In the genomic region with DNA sequence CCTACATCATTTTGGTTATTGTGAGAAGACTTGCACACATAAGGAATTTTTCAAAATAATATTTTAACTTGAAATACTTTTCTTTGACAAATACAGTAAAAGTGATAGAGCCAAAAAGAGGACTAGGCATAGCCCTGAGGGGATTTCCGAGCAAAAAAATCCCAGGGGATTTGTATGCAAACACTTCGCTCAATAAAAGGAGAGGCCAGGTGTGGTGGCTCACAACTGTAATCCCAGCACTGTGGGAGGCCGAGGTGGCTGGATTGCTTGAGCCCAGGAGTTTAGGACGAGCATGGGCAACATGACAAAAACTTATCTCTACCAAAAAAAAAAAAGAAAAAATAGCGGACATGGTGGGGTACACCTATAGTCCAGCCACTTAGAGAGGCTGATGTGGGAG, we compare ENCODE assay signal across 29 cellular contexts.
"Had no signal": no experiment of that assay in that cellular context is flagged by ENCODE, and none has a peak within 500 bp of the region (broad histone marks: within the 10 kb centered on the region; RNA-seq: fewer than 3 reads in every experiment).

No MANE protein-coding gene starts in this region.

- ATAC-seq: esophagus mucosa; gastrocnemius medialis; mucosa of descending colon; psoas muscle; right cardiac atrium; stimulated activated effector memory CD8-positive, alpha-beta T cell treated with anti-CD3 and anti-CD28 coated beads, Interleukin-12 subunit alpha, Interleukin-12 subunit beta, amount 100 ng/mL, for 72 hours had no signal

- H3K27ac ChIP-seq: dorsolateral prefrontal cortex, epithelial cell of prostate, gastrocnemius medialis, ovary, psoas muscle, sigmoid colon, stomach, thyroid gland, vagina had no signal

- DNase-seq: cortex of kidney; dorsolateral prefrontal cortex; effector CD8-positive, alpha-beta T cell; endodermal cell; foreskin fibroblast; gastrocnemius medialis; head of caudate nucleus; mucosa of descending colon; naive B cell; occipital lobe; ovary; posterior cingulate gyrus; right cardiac atrium; sigmoid colon; stimulated activated CD4-positive, alpha-beta T cell treated with anti-CD3 and anti-CD28 coated beads, Interleukin-2, amount 100 ng/mL, for 24 hours; stimulated activated CD4-positive, alpha-beta T cell treated with anti-CD3 and anti-CD28 coated beads, Interleukin-4, amount 100 ng/mL, for 24 hours; stimulated activated naive CD4-positive, alpha-beta T cell treated with Interleukin-2 at 50 U/mL for 16 hours; stomach; thyroid gland; trophoblast cell had no signal

- H3K27ac Mint-ChIP-seq: endodermal cell; memory B cell; mesothelial cell of epicardium; naive B cell; nephron; stimulated activated effector memory CD8-positive, alpha-beta T cell treated with anti-CD3 and anti-CD28 coated beads, Interleukin-12 subunit alpha, Interleukin-12 subunit beta, amount 100 ng/mL, for 72 hours had no signal

- H3K9me3 ChIP-seq: gastrocnemius medialis, mucosa of descending colon, ovary, psoas muscle, sigmoid colon, stomach, thyroid gland, vagina had no signal

- H3K4me1 ChIP-seq: gastrocnemius medialis, psoas muscle, sigmoid colon, stomach, vagina had no signal

- H3K9me3 Mint-ChIP-seq: endodermal cell, memory B cell, nephron had no signal

- H3K4me1 Mint-ChIP-seq: endodermal cell; memory B cell; naive B cell; stimulated activated effector memory CD8-positive, alpha-beta T cell treated with anti-CD3 and anti-CD28 coated beads, Interleukin-12 subunit alpha, Interleukin-12 subunit beta, amount 100 ng/mL, for 72 hours had no signal

- H3K27me3 ChIP-seq: dorsolateral prefrontal cortex, gastrocnemius medialis, ovary, sigmoid colon, stomach, thyroid gland, vagina had no signal

- H3K4me3 Mint-ChIP-seq: endodermal cell; memory B cell; mesothelial cell of epicardium; naive B cell; nephron; stimulated activated effector memory CD8-positive, alpha-beta T cell treated with anti-CD3 and anti-CD28 coated beads, Interleukin-12 subunit alpha, Interleukin-12 subunit beta, amount 100 ng/mL, for 72 hours had no signal

- H3K36me3 ChIP-seq: gastrocnemius medialis, ovary, sigmoid colon, stomach, thyroid gland, vagina had no signal

- H3K27me3 Mint-ChIP-seq: memory B cell, naive B cell had no signal

- H3K36me3 Mint-ChIP-seq: memory B cell; mesothelial cell of epicardium; naive B cell; stimulated activated effector memory CD8-positive, alpha-beta T cell treated with anti-CD3 and anti-CD28 coated beads, Interleukin-12 subunit alpha, Interleukin-12 subunit beta, amount 100 ng/mL, for 72 hours had no signal

- H3K4me3 ChIP-seq: dorsolateral prefrontal cortex, gastrocnemius medialis, lung, mucosa of descending colon, ovary, psoas muscle, sigmoid colon, stomach, thyroid gland, vagina had no signal
